Comparison of ENCODE assay signal across 11 cellular contexts in the genomic region with DNA sequence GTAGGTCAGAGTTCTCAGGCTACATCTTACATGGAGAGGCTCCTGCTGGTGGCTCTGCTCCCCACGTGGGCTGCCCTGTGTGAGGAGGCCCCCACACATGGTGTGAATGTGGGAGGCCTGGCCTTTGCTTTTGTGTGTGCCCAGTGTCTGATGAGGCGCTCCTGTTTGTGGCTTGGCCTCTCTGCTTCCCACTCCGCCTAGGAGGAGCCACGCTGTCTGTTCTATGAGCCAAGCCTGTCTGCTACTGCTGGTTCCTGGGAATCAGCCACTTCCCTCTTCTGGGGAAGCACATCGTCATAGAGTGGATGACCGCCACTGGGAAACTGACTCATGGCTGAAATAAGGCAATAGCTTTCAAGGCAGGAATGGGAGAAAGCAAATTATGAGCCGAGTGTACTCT.
DNase-seq lines count a peak whose midpoint lies in the region; ATAC-seq lines count a peak whose summit lies in the region.
"Had no signal": no experiment of that assay in that cellular context is flagged by ENCODE, and none has a peak within 500 bp of the region (broad histone marks: within the 10 kb centered on the region; RNA-seq: fewer than 3 reads in every experiment).

No MANE protein-coding gene starts in this region.

- intact Hi-C loops in posterior vena cava (cut with DNase I): no loop called here

- DNase-seq in CD1c-positive myeloid dendritic cell (ENCODE audit: extremely low spot score) (peak; percentile 96), RKO (ENCODE audit: low spot score) (peak; percentile 34), fibroblast of peridontal ligament (ENCODE audit: extremely low read depth) (peak; percentile 77), posterior vena cava (ENCODE audit: low spot score) (peak; percentile 92), T-helper 1 cell (no peak)
- DNase-seq: activated gamma-delta T cell treated with Interleukin-2 at 50 U/mL for 16 hours; CD4-positive, CD25-positive, alpha-beta regulatory T cell; nucleus accumbens had no signal

- ATAC-seq in GM18870 (IDR thresholded peaks at IDR 0.05; ENCODE audit: unreplicated experiment) (no peak), HG02885 (IDR thresholded peaks at IDR 0.05; ENCODE audit: poor library complexity, unreplicated experiment) (no peak), GM21390 (IDR thresholded peaks at IDR 0.05; ENCODE audit: unreplicated experiment) (no peak)

Comparison
In these comparisons a context has a peak if more than half of its experiments do, and no peak if none do; other contexts are left out.
1. DNase-seq: peak in CD1c-positive myeloid dendritic cell (single experiment), RKO (single experiment), fibroblast of peridontal ligament (single experiment) and posterior vena cava (single experiment); none in T-helper 1 cell (0 of 5).